ENCODE assay signal across 25 cellular contexts in genomic region chr2:33011406-33011805, GRCh38.
"Had no signal": no experiment of that assay in that cellular context is flagged by ENCODE, and none has a peak within 500 bp of the region (broad histone marks: within the 10 kb centered on the region; RNA-seq: fewer than 3 reads in every experiment).

No MANE protein-coding gene starts in this region.

- H3K27ac Mint-ChIP-seq: naive thymus-derived CD8-positive, alpha-beta T cell; progenitor cell of endocrine pancreas had no signal

- H3K27ac ChIP-seq: dorsolateral prefrontal cortex, epithelial cell of prostate, foreskin keratinocyte, gastroesophageal sphincter, heart left ventricle, hepatocyte, left lung, lower lobe of right lung, neutrophil, parathyroid adenoma, right lobe of liver, suprapubic skin, transverse colon, upper lobe of right lung, uterus had no signal

- ATAC-seq: esophagus mucosa; gastroesophageal sphincter; heart left ventricle; left cardiac atrium; left lung; lower lobe of right lung; naive thymus-derived CD8-positive, alpha-beta T cell; stimulated activated naive CD8-positive, alpha-beta T cell treated with anti-CD3 and anti-CD28 coated beads, Interleukin-15, amount 100 ng/mL, for 72 hours; upper lobe of right lung had no signal

- H3K27me3 Mint-ChIP-seq: progenitor cell of endocrine pancreas; stimulated activated naive CD8-positive, alpha-beta T cell treated with anti-CD3 and anti-CD28 coated beads, Interleukin-15, amount 100 ng/mL, for 72 hours had no signal

- H3K36me3 Mint-ChIP-seq: naive thymus-derived CD8-positive, alpha-beta T cell had no signal

- H3K4me3 Mint-ChIP-seq: naive thymus-derived CD8-positive, alpha-beta T cell; stimulated activated naive CD8-positive, alpha-beta T cell treated with anti-CD3 and anti-CD28 coated beads, Interleukin-15, amount 100 ng/mL, for 72 hours had no signal

- H3K4me1 Mint-ChIP-seq: naive thymus-derived CD8-positive, alpha-beta T cell; stimulated activated naive CD8-positive, alpha-beta T cell treated with anti-CD3 and anti-CD28 coated beads, Interleukin-15, amount 100 ng/mL, for 72 hours had no signal

- DNase-seq: dorsolateral prefrontal cortex; effector CD4-positive, alpha-beta T cell; foreskin keratinocyte; heart left ventricle; left cardiac atrium; left lung; lower lobe of right lung; naive thymus-derived CD8-positive, alpha-beta T cell; right lobe of liver; small intestine; stimulated activated CD4-positive, alpha-beta T cell treated with anti-CD3 and anti-CD28 coated beads, Interleukin-15, amount 100 ng/mL, for 24 hours; stimulated activated CD4-positive, alpha-beta T cell treated with anti-CD3 and anti-CD28 coated beads, Interleukin-2, amount 100 ng/mL, for 48 hours; stimulated activated naive CD4-positive, alpha-beta T cell; stimulated activated naive CD8-positive, alpha-beta T cell treated with anti-CD3 and anti-CD28 coated beads, Interleukin-15, amount 100 ng/mL, for 72 hours; transverse colon; upper lobe of right lung; uterus had no signal

- H3K9me3 ChIP-seq: gastroesophageal sphincter, heart left ventricle, left lung, lower lobe of right lung, neutrophil, right lobe of liver, suprapubic skin, transverse colon, upper lobe of right lung, uterus had no signal

- H3K4me1 ChIP-seq: left lung, lower lobe of right lung, suprapubic skin, upper lobe of right lung had no signal

- H3K36me3 ChIP-seq: gastroesophageal sphincter, heart left ventricle, left lung, lower lobe of right lung, neutrophil, right lobe of liver, suprapubic skin, transverse colon, upper lobe of right lung, uterus had no signal

- H3K9me3 Mint-ChIP-seq: naive thymus-derived CD8-positive, alpha-beta T cell; stimulated activated naive CD8-positive, alpha-beta T cell treated with anti-CD3 and anti-CD28 coated beads, Interleukin-15, amount 100 ng/mL, for 72 hours had no signal

- H3K27me3 ChIP-seq: dorsolateral prefrontal cortex, foreskin keratinocyte, gastroesophageal sphincter, heart left ventricle, hepatocyte, left lung, neutrophil, right lobe of liver, suprapubic skin, transverse colon, upper lobe of right lung, uterus had no signal

- H3K4me3 ChIP-seq: dorsolateral prefrontal cortex, gastroesophageal sphincter, heart left ventricle, hepatocyte, left lung, lower lobe of right lung, right lobe of liver, suprapubic skin, transverse colon, upper lobe of right lung, uterus had no signal
